29 cellular contexts compared by ENCODE assay signal in genomic region chr2:186365406-186365805, GRCh38.
"Had no signal": no experiment of that assay in that cellular context is flagged by ENCODE, and none has a peak within 500 bp of the region (broad histone marks: within the 10 kb centered on the region; RNA-seq: fewer than 3 reads in every experiment).

No MANE protein-coding gene starts in this region.

- ATAC-seq: effector memory CD8-positive, alpha-beta T cell; heart right ventricle; left cardiac atrium; left lung; naive thymus-derived CD8-positive, alpha-beta T cell; psoas muscle; right cardiac atrium; stimulated activated memory B cell treated with anti-CD40 and anti-IgM and Interleukin-4, amounts not matched to agents 10 μg/mL and 1 μg/mL and 100 μg/mL, for 72 hours; stimulated activated naive CD8-positive, alpha-beta T cell treated with anti-CD3 and anti-CD28 coated beads, Interleukin-15, Interleukin-2, amounts not matched to agents 100 U/mL and 50 U/mL, for 24 hours; upper lobe of right lung had no signal

- H3K9me3 ChIP-seq: ovary, sigmoid colon, thoracic aorta, upper lobe of right lung, uterus had no signal

- DNase-seq: effector memory CD8-positive, alpha-beta T cell; erythroblast; esophagus squamous epithelium; foreskin melanocyte; glutamatergic neuron; heart right ventricle; hippocampal formation; left cardiac atrium; left lung; mesenchymal stem cell; midbrain; naive thymus-derived CD8-positive, alpha-beta T cell; nephron progenitor cell; nucleus accumbens; ovary; posterior cingulate gyrus; psoas muscle; right cardiac atrium; sigmoid colon; spleen; stimulated activated CD4-positive, alpha-beta T cell treated with anti-CD3 and anti-CD28 coated beads, Interleukin-4, amount 100 ng/mL, for 4 hours; stimulated activated naive CD8-positive, alpha-beta T cell treated with anti-CD3 and anti-CD28 coated beads, Interleukin-15, Interleukin-2, amounts not matched to agents 100 U/mL and 50 U/mL, for 24 hours; upper lobe of right lung; uterus had no signal

- H3K27ac ChIP-seq: coronary artery, esophagus squamous epithelium, heart right ventricle, left lung, ovary, psoas muscle, sigmoid colon, skin epidermis, spleen, thoracic aorta, tibial nerve, upper lobe of right lung, uterus had no signal

- H3K27me3 ChIP-seq: esophagus squamous epithelium, heart right ventricle, left lung, ovary, sigmoid colon, spleen, tibial nerve, upper lobe of right lung, uterus had no signal

- H3K36me3 ChIP-seq: esophagus squamous epithelium, heart right ventricle, left lung, ovary, sigmoid colon, spleen, thoracic aorta, upper lobe of right lung, uterus had no signal

- H3K4me1 ChIP-seq: esophagus squamous epithelium, heart right ventricle, left lung, psoas muscle, sigmoid colon, spleen, tibial nerve, upper lobe of right lung, uterus had no signal

- H3K4me3 ChIP-seq: coronary artery, esophagus squamous epithelium, heart right ventricle, left lung, ovary, psoas muscle, sigmoid colon, skin epidermis, spleen, thoracic aorta, tibial nerve, upper lobe of right lung, uterus had no signal
